In the genomic region with DNA sequence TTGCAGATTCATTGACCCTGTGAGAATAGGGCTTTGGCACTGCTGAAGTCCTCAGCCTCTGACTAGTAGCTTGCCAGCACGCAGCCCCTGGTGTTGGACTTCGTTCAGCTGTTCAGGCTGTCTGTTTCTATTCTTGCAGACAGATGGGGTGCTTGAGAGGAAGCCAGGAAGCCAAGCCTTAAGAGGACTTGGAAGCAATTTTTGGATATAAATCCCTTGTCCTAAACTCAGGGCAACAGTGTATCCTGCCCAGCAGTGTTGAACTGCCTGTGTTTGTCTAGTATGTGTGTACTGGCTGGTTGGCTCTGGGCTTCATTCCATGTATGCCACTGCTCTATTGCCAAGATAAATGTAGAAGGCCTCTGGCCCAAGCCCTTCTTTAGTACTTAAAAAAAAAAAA, we compare ENCODE assay signal across 8 cellular contexts.
DNase-seq lines count a peak whose midpoint lies in the region; ATAC-seq and TF ChIP-seq lines count a peak whose summit lies in the region.
"Had no signal": no experiment of that assay in that cellular context is flagged by ENCODE, and none has a peak within 500 bp of the region (broad histone marks: within the 10 kb centered on the region; RNA-seq: fewer than 3 reads in every experiment).

No MANE protein-coding gene starts in this region.

- DNase-seq in MG63 (peak; percentile 96), amniotic stem cell (lab: John Stamatoyannopoulos, UW) (peak; percentile 14), hepatocyte (ENCODE audit: low spot score) (peak; percentile 77), superior temporal gyrus (ENCODE audit: extremely low spot score) (peak; percentile 83)
- DNase-seq in stimulated activated CD4-positive, alpha-beta T cell treated with anti-CD3 and anti-CD28 coated beads, Interleukin-12 subunit alpha, Interleukin-12 subunit beta, amount 100 ng/mL, for 4 hours: no peak

- H3K9me3 ChIP-seq in MG63 (no peaks in the 10 kb centered on the region), hepatocyte (ENCODE audit: low read depth) (no peaks in the 10 kb centered on the region)

- H3K4me2 ChIP-seq in hepatocyte: no peak overlapping the region
- H3K4me2 ChIP-seq: KMS-11 had no signal

- H4K20me1 ChIP-seq in hepatocyte (ENCODE audit: insufficient read depth, poor library complexity, severe bottlenecking): no peaks in the 10 kb centered on the region

- no peak overlapping the region for H3K4me3 Mint-ChIP-seq in stimulated activated memory B cell treated with anti-CD40 and anti-IgM and Interleukin-4, amounts not matched to agents 10 μg/mL and 1 μg/mL and 100 μg/mL, for 72 hours

- H3K27ac Mint-ChIP-seq in stimulated activated memory B cell treated with anti-CD40 and anti-IgM and Interleukin-4, amounts not matched to agents 10 μg/mL and 1 μg/mL and 100 μg/mL, for 72 hours: no peak overlapping the region

- H3K36me3 ChIP-seq in MG63: no peaks in the 10 kb centered on the region
- H3K36me3 ChIP-seq in hepatocyte (replicated peaks; ENCODE audit: insufficient read depth, low read depth): no peaks in the 10 kb centered on the region

- no peaks in the 10 kb centered on the region for H3K4me1 ChIP-seq in hepatocyte (ENCODE audit: insufficient read depth)

- TF ChIP-seq CTCF in hepatocyte (IDR thresholded peaks at IDR 0.05; ENCODE audit: poor library complexity): peak; percentile 37

- no peak overlapping the region for H2AFZ ChIP-seq in hepatocyte

- no peaks in the 10 kb centered on the region for H3K9me3 Mint-ChIP-seq in stimulated activated memory B cell treated with anti-CD40 and anti-IgM and Interleukin-4, amounts not matched to agents 10 μg/mL and 1 μg/mL and 100 μg/mL, for 72 hours

- H3K36me3 Mint-ChIP-seq in stimulated activated memory B cell treated with anti-CD40 and anti-IgM and Interleukin-4, amounts not matched to agents 10 μg/mL and 1 μg/mL and 100 μg/mL, for 72 hours: peaks cover 29% of the 10 kb centered on the region

- H3K9me2 ChIP-seq in hepatocyte (replicated peaks; ENCODE audit: insufficient read depth): no peaks in the 10 kb centered on the region

- peaks cover 18% of the 10 kb centered on the region for H3K4me1 Mint-ChIP-seq in stimulated activated memory B cell treated with anti-CD40 and anti-IgM and Interleukin-4, amounts not matched to agents 10 μg/mL and 1 μg/mL and 100 μg/mL, for 72 hours

- no peaks in the 10 kb centered on the region for H3K79me2 ChIP-seq in hepatocyte

- ATAC-seq in stimulated activated memory B cell treated with anti-CD40 and anti-IgM and Interleukin-4, amounts not matched to agents 10 μg/mL and 1 μg/mL and 100 μg/mL, for 72 hours: no peak
- no peak for ATAC-seq in GM18858 (IDR thresholded peaks at IDR 0.05; ENCODE audit: unreplicated experiment)

- 47% methylated on average over 2 of the region's 2 CpGs for WGBS in hepatocyte (ENCODE audit: low lambda C conversion rate, missing lambda C conversion rate)

- H3K4me3 ChIP-seq in MG63 (no peak overlapping the region), hepatocyte (no peak overlapping the region)

- H3K27me3 ChIP-seq in MG63: no peaks in the 10 kb centered on the region
- no peaks in the 10 kb centered on the region for H3K27me3 ChIP-seq in hepatocyte

- no peak overlapping the region for H3K27ac ChIP-seq in hepatocyte
- H3K27ac ChIP-seq: KMS-11 had no signal

- no peaks in the 10 kb centered on the region for H3K27me3 Mint-ChIP-seq in stimulated activated memory B cell treated with anti-CD40 and anti-IgM and Interleukin-4, amounts not matched to agents 10 μg/mL and 1 μg/mL and 100 μg/mL, for 72 hours
